Comparison of ENCODE assay signal across 29 cellular contexts in genomic region chr15:42329992-42330391, GRCh38.
"Had no signal": no experiment of that assay in that cellular context is flagged by ENCODE, and none has a peak within 500 bp of the region (broad histone marks: within the 10 kb centered on the region; RNA-seq: fewer than 3 reads in every experiment).

No MANE protein-coding gene starts in this region.

- H3K4me3 ChIP-seq: ascending aorta had no signal

- H3K27me3 ChIP-seq: ascending aorta had no signal

- H3K4me1 ChIP-seq: ascending aorta had no signal

- DNase-seq: activated B cell treated with CpG ODN at 0.5 μM for 24 hours; activated CD4-positive, alpha-beta memory T cell treated with anti-CD3 and anti-CD28 coated beads for 36 hours; activated CD4-positive, alpha-beta T cell treated with anti-CD3 and anti-CD28 coated beads for 4 hours; activated CD4-positive, alpha-beta T cell treated with anti-CD3 and anti-CD28 coated beads, Interleukin-2, amount 10 ng/mL, durations not matched to agents 24 days and 14 days; activated CD4-positive, alpha-beta T cell treated with anti-CD3 and anti-CD28 coated beads, Interleukin-2, amount 50 U/mL, for 1 hour; activated CD4-positive, alpha-beta T cell treated with anti-CD3 and anti-CD28 coated beads, Interleukin-2, amount 50 U/mL, for 4 hours; activated CD4-positive, CD25-positive, alpha-beta regulatory T cell treated with anti-CD3 and anti-CD28 coated beads, Interleukin-2, amount 50 U/mL, for 72 hours; activated CD8-positive, alpha-beta memory T cell treated with anti-CD3 and anti-CD28 coated beads, Interleukin-2, amount 50 U/mL, for 4 hours; activated CD8-positive, alpha-beta T cell treated with anti-CD3 and anti-CD28 coated beads for 36 hours; activated effector memory CD4-positive, alpha-beta T cell treated with anti-CD3 and anti-CD28 coated beads, Interleukin-2, amount 50 U/mL, for 16 hours; activated gamma-delta T cell treated with Interleukin-2 at 50 U/mL for 16 hours; activated naive CD4-positive, alpha-beta T cell treated with anti-CD3 and anti-CD28 coated beads, Interleukin-2, amount 10 ng/mL, durations not matched to agents 7 days and 5 days; activated naive CD4-positive, alpha-beta T cell treated with Interleukin-2 at 50 U/mL for 16 hours; activated naive CD8-positive, alpha-beta T cell treated with anti-CD3 and anti-CD28 coated beads, Interleukin-2, amount 10 ng/mL, durations not matched to agents 7 days and 5 days; activated naive CD8-positive, alpha-beta T cell treated with anti-CD3 and anti-CD28 coated beads, Interleukin-2, amount 50 U/mL, for 24 hours; activated T-cell treated with anti-CD3 and anti-CD28 coated beads for 4 hours; activated T-cell treated with anti-CD3 and anti-CD28 coated beads, Interleukin-2, amount 50 U/mL, for 1 hour; activated T-cell treated with anti-CD3 and anti-CD28 coated beads, Interleukin-2, amount 50 U/mL, for 4 hours; activated T-cell treated with anti-CD3 and anti-CD28 coated beads, Interleukin-2, amount 50 U/mL, for 72 hours; amygdala; anterior cingulate cortex; central memory CD4-positive, alpha-beta T cell; SW 1271; T-helper 1 cell; T-helper 2 cell; T-helper 9 cell had no signal

- H3K27ac ChIP-seq: ascending aorta, VCaP had no signal

- ATAC-seq: activated CD8-positive, alpha-beta T cell treated with anti-CD3 and anti-CD28 coated beads for 36 hours; activated naive CD8-positive, alpha-beta T cell treated with anti-CD3 and anti-CD28 coated beads, Interleukin-2, amount 50 U/mL, for 24 hours; activated T-cell treated with anti-CD3 and anti-CD28 coated beads, Interleukin-2, amount 50 U/mL, for 4 hours; activated T-cell treated with anti-CD3 and anti-CD28 coated beads, Interleukin-2, amount 50 U/mL, for 72 hours; activated T-helper 17 cell treated with anti-CD3 and anti-CD28 coated beads, Interleukin-2, amount 50 U/mL, for 72 hours had no signal
